8 cellular contexts compared by ENCODE assay signal in the genomic region with DNA sequence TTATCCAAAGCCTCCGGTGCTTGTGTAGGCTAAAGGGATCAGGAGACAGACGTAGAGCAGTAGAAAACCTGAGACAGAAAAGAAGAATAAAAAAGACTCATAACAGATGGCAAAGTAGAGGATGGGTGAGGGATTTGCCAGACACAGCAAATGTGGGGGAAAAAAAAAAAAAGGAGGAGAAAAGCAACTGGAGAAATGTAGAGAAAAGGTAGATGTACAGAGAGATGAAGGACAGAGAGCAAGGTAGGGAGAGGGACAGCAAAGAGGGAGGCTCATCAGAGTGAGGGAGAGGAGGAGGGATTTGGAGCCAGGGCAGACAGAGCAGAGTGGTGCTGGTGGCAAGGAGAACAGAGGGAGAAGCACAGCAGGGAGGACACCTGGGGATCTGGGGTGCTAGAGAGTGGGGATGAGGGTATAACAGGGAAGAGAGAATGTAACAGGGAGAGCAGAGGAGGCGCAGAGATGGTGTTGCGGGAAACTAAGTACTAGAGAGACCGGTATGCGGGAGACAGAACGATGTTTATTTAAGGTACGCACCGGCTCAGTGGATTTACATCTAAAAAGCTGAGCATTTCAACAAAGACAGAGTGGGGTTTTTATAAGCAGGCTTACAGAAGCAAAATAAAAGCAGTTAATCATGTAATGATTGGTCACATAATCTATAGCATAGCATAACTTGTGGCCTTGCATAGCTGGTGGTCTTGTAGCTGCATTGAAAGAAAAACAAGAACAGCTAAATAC. TPM values are rescaled to one million over a fixed set of nuclear protein-coding genes. Genes with fewer than 3 reads are reported as not detected.
DNase-seq lines count a peak whose midpoint lies in the region; ATAC-seq, FAIRE-seq and TF ChIP-seq lines count a peak whose summit lies in the region.
"Not testable (repeated sequence)": the region's sequence is repeated elsewhere in the genome, so short reads cannot be mapped to it uniquely, and the experiment has no call there.

No MANE protein-coding gene starts in this region.

- H3K36me3 Mint-ChIP-seq in CD8-positive, alpha-beta memory T cell = peaks cover 17 to 39% (median 29%) of the 10 kb centered on the region in 3 donors
- H3K36me3 Mint-ChIP-seq in T-helper 2 cell treated with Interferon-gamma antibody and Interleukin-4, amounts not matched to agents 5 μg/mL and 100 μg/mL, for 36 hours (ENCODE audit: low read depth) = peaks cover 35% of the 10 kb centered on the region

- intact Hi-C loops in esophagus squamous epithelium (cut with DNase I); HepG2 (cut with micrococcal nuclease; ENCODE audit: unreplicated experiment); testis (cut with DNase I; ENCODE audit: low total_unique reads): not testable (repeated sequence)

- peaks cover 34 to 43% (median 34%) of the 10 kb centered on the region in 3 donors for H3K4me1 Mint-ChIP-seq in CD8-positive, alpha-beta memory T cell
- peaks cover 18% of the 10 kb centered on the region for H3K4me1 Mint-ChIP-seq in T-helper 2 cell treated with Interferon-gamma antibody and Interleukin-4, amounts not matched to agents 5 μg/mL and 100 μg/mL, for 36 hours (ENCODE audit: low read depth)

- H3K4me1 ChIP-seq in CD8-positive, alpha-beta memory T cell (ENCODE audit: insufficient read depth, low read length) = peaks cover 11% of the 10 kb centered on the region
- peaks cover 3 to 30% (median 5%) of the 10 kb centered on the region in 3 donors for H3K4me1 ChIP-seq in esophagus squamous epithelium
- peaks cover 18% of the 10 kb centered on the region for H3K4me1 ChIP-seq in HepG2 (ENCODE audit: insufficient read depth, low read length)
- H3K4me1 ChIP-seq in osteoblast (ENCODE audit: insufficient read depth, low read length) = peaks cover 12% of the 10 kb centered on the region
- not testable (repeated sequence) for H3K4me1 ChIP-seq in testis

- not testable (repeated sequence) for H3K79me2 ChIP-seq in HepG2 (ENCODE audit: insufficient read depth, low read length)
- peaks cover 19% of the 10 kb centered on the region for H3K79me2 ChIP-seq in osteoblast (ENCODE audit: insufficient read depth, low read length)

- H3K4me3 ChIP-seq in CD8-positive, alpha-beta memory T cell (ENCODE audit: low read length) = peak overlapping the region; percentile 94
- peak overlapping the region; percentile 92 for H3K4me3 ChIP-seq in astrocyte of the spinal cord (ENCODE audit: low read depth, low read length)
- peak overlapping the region; percentile 66 to 76 (median 73) for H3K4me3 ChIP-seq in esophagus squamous epithelium
- H3K4me3 ChIP-seq in HepG2 (replicated peaks in 1 of 3; ENCODE audit: insufficient read depth in 1 of 3, low read depth in 2 of 3, low read length in 3 of 3) = peak overlapping the region; percentile 79 to 85 (median 81)
- peak overlapping the region; percentile 92 for H3K4me3 ChIP-seq in osteoblast (ENCODE audit: insufficient read depth, low read length)
- peak overlapping the region; percentile 76 to 85 for H3K4me3 ChIP-seq in testis

- TF ChIP-seq RAD21 in HepG2 (CRISPR knock-in tag; IDR thresholded peaks at IDR 0.05) = not testable (repeated sequence)

- ATAC-seq in HepG2 = peak; percentile 42

- BruUV-seq in HepG2 (replicated peaks; lab: Mats Ljungman, UMichigan) = not testable (repeated sequence)

- TF ChIP-seq EP300 in HepG2 (IDR thresholded peaks at IDR 0.05; ENCODE audit: low read depth in 2 of 2, low read length in 2 of 2); HepG2 (CRISPR knock-in tag; IDR thresholded peaks at IDR 0.05; ENCODE audit: borderline replicate concordance): not testable (repeated sequence)

- H4K20me1 ChIP-seq in HepG2 (ENCODE audit: insufficient read depth, low read length); osteoblast (ENCODE audit: insufficient read depth, low read length): not testable (repeated sequence)

- in situ Hi-C loops in astrocyte of the spinal cord (cut with HindIII; ENCODE audit: low sequenced_read_pairs); HepG2 (cut with HindIII; ENCODE audit: extremely low pct_ligation_motif_present, low pct_unique_long_range_greater_than_20kb): not testable (repeated sequence)

- not testable (repeated sequence) for FAIRE-seq in HepG2 (lab: Jason Lieb, UNC)

- POLR2A ChIA-PET in CD8-positive, alpha-beta memory T cell (lab: Charles Lee) = interaction anchor here (0.6 to 0.8 kb wide), 2 partner anchors 124 to 159 kb away, joined by 3 to 4 read pairs; no protein-coding TSS in a partner anchor
- POLR2A ChIA-PET in HepG2 (lab: Yijun Ruan, JAX) = not testable (repeated sequence)

- 18 to 25% methylated on average over 8 of the region's 9 CpGs for WGBS in esophagus squamous epithelium, 2 donors
- WGBS in HepG2 (ENCODE audit: low lambda C conversion rate) = 6% methylated on average over 9 of the region's 9 CpGs
- 5 to 6% methylated on average over 9 of the region's 9 CpGs for WGBS in testis, 2 donors

- H3K27me3 ChIP-seq in CD8-positive, alpha-beta memory T cell (ENCODE audit: insufficient read depth, low read length, poor library complexity, severe bottlenecking); esophagus squamous epithelium; HepG2 (ENCODE audit: control insufficient read depth in 1 of 2, insufficient read depth in 2 of 2, low read length in 2 of 2); osteoblast (ENCODE audit: insufficient read depth, low read length); testis: not testable (repeated sequence)

- H3K4me2 ChIP-seq in HepG2 (ENCODE audit: low read depth, low read length) = peak overlapping the region; percentile 73
- peak overlapping the region; percentile 97 for H3K4me2 ChIP-seq in osteoblast (ENCODE audit: insufficient read depth, low read length)

- H3K9me3 ChIP-seq in CD8-positive, alpha-beta memory T cell (ENCODE audit: low read length); HepG2 (ENCODE audit: low read length); osteoblast (ENCODE audit: low read depth, low read length); testis: not testable (repeated sequence)
- H3K9me3 ChIP-seq in KOPT-K1 (ENCODE audit: insufficient read depth, low read length, poor library complexity, severe bottlenecking) = peaks cover 19% of the 10 kb centered on the region
- peaks cover 0 to 30% (median 0%) of the 10 kb centered on the region in 3 donors for H3K9me3 ChIP-seq in esophagus squamous epithelium

- not testable (repeated sequence) for TF ChIP-seq CTCF in astrocyte of the spinal cord (IDR thresholded peaks at IDR 0.05; ENCODE audit: low read depth, low read length); esophagus squamous epithelium (IDR thresholded peaks at IDR 0.05); HepG2 (CRISPR knock-in tag; IDR thresholded peaks at IDR 0.05); osteoblast (IDR thresholded peaks at IDR 0.05; ENCODE audit: extremely low read depth, low read depth, low read length); testis (IDR thresholded peaks at IDR 0.05)

- not testable (repeated sequence) for DNase-seq in CD8-positive, alpha-beta memory T cell; T-helper 2 cell treated with Interferon-gamma antibody and Interleukin-4, amounts not matched to agents 5 μg/mL and 100 μg/mL, for 36 hours (ENCODE audit: low spot score); astrocyte of the spinal cord (ENCODE audit: low read depth, low spot score); esophagus squamous epithelium (lab: John Stamatoyannopoulos, UW); HepG2 (ENCODE audit: low spot score); osteoblast (ENCODE audit: insufficient read length, low spot score, missing footprints); testis

- peak overlapping the region; percentile 78 for H3K27ac ChIP-seq in CD8-positive, alpha-beta memory T cell (ENCODE audit: low read depth, low read length)
- H3K27ac ChIP-seq in KOPT-K1 (ENCODE audit: low read depth, low read length, poor library complexity, severe bottlenecking) (peak overlapping the region; percentile 77), esophagus squamous epithelium (peak overlapping the region; percentile 87 to 92 (median 90)), osteoblast (ENCODE audit: low read depth, low read length) (peak overlapping the region; percentile 66), testis (peak overlapping the region; percentile 63 to 84)
- not testable (repeated sequence) for H3K27ac ChIP-seq in HepG2 (ENCODE audit: extremely low read length, insufficient read depth, low read length)

- H3K27ac Mint-ChIP-seq in CD8-positive, alpha-beta memory T cell = peak overlapping the region; percentile 90 to 95 (median 92)
- H3K27ac Mint-ChIP-seq in T-helper 2 cell treated with Interferon-gamma antibody and Interleukin-4, amounts not matched to agents 5 μg/mL and 100 μg/mL, for 36 hours = peak overlapping the region; percentile 92

- peaks cover 11% of the 10 kb centered on the region for H3K36me3 ChIP-seq in CD8-positive, alpha-beta memory T cell (ENCODE audit: insufficient read depth, low read length)
- H3K36me3 ChIP-seq in KOPT-K1 (ENCODE audit: insufficient read depth, low read length) = peaks cover 27% of the 10 kb centered on the region
- H3K36me3 ChIP-seq in esophagus squamous epithelium = peaks cover 0 to 34% (median 13%) of the 10 kb centered on the region in 3 donors
- H3K36me3 ChIP-seq in HepG2 (replicated peaks in 1 of 2; ENCODE audit: control insufficient read depth in 1 of 2, insufficient read depth in 2 of 2, low read length in 2 of 2) = peaks cover 3 to 18% of the 10 kb centered on the region in 2 experiments; a peak in 4 of 5 replicates
- H3K36me3 ChIP-seq in osteoblast (ENCODE audit: insufficient read depth, low read length) = peaks cover 15% of the 10 kb centered on the region
- H3K36me3 ChIP-seq in testis (ENCODE audit: low read depth, missing control alignments) = not testable (repeated sequence)

- not testable (repeated sequence) for H3K27me3 Mint-ChIP-seq in CD8-positive, alpha-beta memory T cell; T-helper 2 cell treated with Interferon-gamma antibody and Interleukin-4, amounts not matched to agents 5 μg/mL and 100 μg/mL, for 36 hours (ENCODE audit: low read depth)

- H3K9me3 Mint-ChIP-seq in CD8-positive, alpha-beta memory T cell = peaks cover 0 to 15% (median 10%) of the 10 kb centered on the region in 5 donors
- H3K9me3 Mint-ChIP-seq in T-helper 2 cell treated with Interferon-gamma antibody and Interleukin-4, amounts not matched to agents 5 μg/mL and 100 μg/mL, for 36 hours = peaks cover 38% of the 10 kb centered on the region

- CTCF ChIA-PET in CD8-positive, alpha-beta memory T cell (lab: Charles Lee) = interaction anchor here (1.3 to 1.4 kb wide), 2 partner anchors 34 to 200 kb away, joined by 3 to 4 read pairs; no protein-coding TSS in a partner anchor
- CTCF ChIA-PET in HepG2 (lab: Yijun Ruan, JAX; ENCODE audit: low intra/inter-chr PET ratio, low total read pairs) = not testable (repeated sequence)

- H3K4me3 Mint-ChIP-seq in CD8-positive, alpha-beta memory T cell = peak overlapping the region; percentile 95 to 100 (median 98)
- peak overlapping the region; percentile 92 for H3K4me3 Mint-ChIP-seq in T-helper 2 cell treated with Interferon-gamma antibody and Interleukin-4, amounts not matched to agents 5 μg/mL and 100 μg/mL, for 36 hours

- H3K9ac ChIP-seq in HepG2 (ENCODE audit: insufficient read depth, low read depth, low read length) = peak overlapping the region; percentile 72

- not testable (repeated sequence) for TF ChIP-seq POLR2A in esophagus squamous epithelium (IDR thresholded peaks at IDR 0.05); HepG2 (IDR thresholded peaks at IDR 0.05; ENCODE audit: insufficient read depth in 1 of 2, low read depth in 2 of 2, low read length in 2 of 2); testis (IDR thresholded peaks at IDR 0.05)

- H2AFZ ChIP-seq in HepG2 (ENCODE audit: low read length) = not testable (repeated sequence)
- peak overlapping the region; percentile 96 for H2AFZ ChIP-seq in osteoblast (ENCODE audit: low read length)

RNA-seq across cellular contexts. Expression of a gene that starts 1.1 kb away (rescaled TPM):
- 10 to 100 TPM; 10.1 to 10.5 TPM for total RNA-seq in CD8-positive, alpha-beta memory T cell
- 10.0 TPM for polyA plus RNA-seq in CD8-positive, alpha-beta memory T cell
- total RNA-seq in esophagus squamous epithelium (1 to 10 TPM; 3.3 to 9.0 (median 6.0) TPM), HepG2 (2016; rRNA removed; fragmentation: Illumina TruSeq; extraction: Trizol) (14.5 and 21.9 TPM in 2 replicates), osteoblast (15.6 TPM in 2 replicates), testis (10 to 100 TPM; 21.9 to 22.4 TPM)
- total RNA-seq in HepG2 (2016; cell fraction: cytosol; rRNA removed; fragmentation: Illumina TruSeq; extraction: Trizol; ENCODE audit: low read depth) = 1.3 and 1.5 TPM in 2 replicates
- 13.9 and 17.8 TPM in 2 replicates for total RNA-seq in HepG2 (2016; cell fraction: insoluble cytoplasmic fraction; rRNA removed; fragmentation: Illumina TruSeq; extraction: Trizol)
- 5.3 and 6.0 TPM in 2 replicates for total RNA-seq in HepG2 (2016; cell fraction: membrane; rRNA removed; fragmentation: Illumina TruSeq; extraction: Trizol)
- total RNA-seq in HepG2 (2016; cell fraction: nucleus; rRNA removed; fragmentation: Illumina TruSeq; extraction: Trizol) = 14.6 and 16.6 TPM in 2 replicates
- polyA plus RNA-seq in HepG2 (2011; rRNA removed) (5.0 and 6.1 TPM in 2 replicates), testis (ENCODE audit: insufficient read depth, low read depth, low replicate concordance) (6.5 TPM)
- polyA plus RNA-seq in HepG2 (2011; cell fraction: cytosol; rRNA removed) = 1.9 and 2.4 TPM in 2 replicates
- polyA plus RNA-seq in HepG2 (2011; cell fraction: nucleus; rRNA removed) = 14.9 and 16.5 TPM in 2 replicates
- 4.5 and 4.9 TPM in 2 replicates for polyA plus RNA-seq in HepG2 (2012)
- polyA plus RNA-seq in HepG2 (2016; cell fraction: cytosol; fragmentation: Illumina TruSeq; extraction: Trizol; ENCODE audit: low read depth) = 0.31 and 0.52 TPM in 2 replicates
- polyA plus RNA-seq in HepG2 (2016; cell fraction: insoluble cytoplasmic fraction; fragmentation: Illumina TruSeq; extraction: Trizol; ENCODE audit: low read depth) = 5.1 and 5.8 TPM in 2 replicates
- polyA plus RNA-seq in HepG2 (2016; cell fraction: membrane; fragmentation: Illumina TruSeq; extraction: Trizol; ENCODE audit: low read depth) = 1.0 TPM in 2 replicates
- 9.1 and 9.4 TPM in 2 replicates for polyA plus RNA-seq in HepG2 (2016; cell fraction: nucleus; fragmentation: Illumina TruSeq; extraction: Trizol; ENCODE audit: insufficient read depth, low read depth)
- polyA minus RNA-seq in HepG2 (2011; rRNA and poly(A)+ RNA removed; ENCODE audit: low replicate concordance) = 7.5 and 7.6 TPM in 2 replicates
- 4.0 and 4.8 TPM in 2 replicates for polyA minus RNA-seq in HepG2 (2011; cell fraction: cytosol; rRNA and poly(A)+ RNA removed)
- polyA minus RNA-seq in HepG2 (2011; cell fraction: nucleus; rRNA and poly(A)+ RNA removed) = 31.7 and 43.5 TPM in 2 replicates

RNA-seq across cellular contexts. Expression of a gene that starts 30.5 kb away (rescaled TPM):
- total RNA-seq in CD8-positive, alpha-beta memory T cell = 10 to 100 TPM; 17.8 to 18.7 TPM
- 9.9 TPM for polyA plus RNA-seq in CD8-positive, alpha-beta memory T cell
- total RNA-seq in esophagus squamous epithelium (10 to 100 TPM in 1 of 4 donors, 1 to 10 TPM in 3; 2.3 to 17.4 (median 6.2) TPM), HepG2 (2016; rRNA removed; fragmentation: Illumina TruSeq; extraction: Trizol) (8.7 and 9.9 TPM in 2 replicates), osteoblast (6.8 and 8.0 TPM in 2 replicates), testis (10 to 100 TPM; 18.8 to 27.3 TPM)
- total RNA-seq in HepG2 (2016; cell fraction: cytosol; rRNA removed; fragmentation: Illumina TruSeq; extraction: Trizol; ENCODE audit: low read depth) = 2.1 and 3.8 TPM in 2 replicates
- total RNA-seq in HepG2 (2016; cell fraction: insoluble cytoplasmic fraction; rRNA removed; fragmentation: Illumina TruSeq; extraction: Trizol) = 8.7 and 9.3 TPM in 2 replicates
- 7.5 and 9.9 TPM in 2 replicates for total RNA-seq in HepG2 (2016; cell fraction: membrane; rRNA removed; fragmentation: Illumina TruSeq; extraction: Trizol)
- total RNA-seq in HepG2 (2016; cell fraction: nucleus; rRNA removed; fragmentation: Illumina TruSeq; extraction: Trizol) = 8.5 and 10.7 TPM in 2 replicates
- polyA plus RNA-seq in HepG2 (2011; rRNA removed) (2.8 and 3.4 TPM in 2 replicates), testis (ENCODE audit: insufficient read depth, low read depth, low replicate concordance) (14.0 TPM)
- polyA plus RNA-seq in HepG2 (2011; cell fraction: cytosol; rRNA removed) = 0.72 and 0.95 TPM in 2 replicates
- 2.3 and 3.4 TPM in 2 replicates for polyA plus RNA-seq in HepG2 (2011; cell fraction: nucleus; rRNA removed)
- 2.1 and 3.1 TPM in 2 replicates for polyA plus RNA-seq in HepG2 (2012)
- 0.43 and 0.53 TPM in 2 replicates for polyA plus RNA-seq in HepG2 (2016; cell fraction: cytosol; fragmentation: Illumina TruSeq; extraction: Trizol; ENCODE audit: low read depth)
- 2.8 and 3.3 TPM in 2 replicates for polyA plus RNA-seq in HepG2 (2016; cell fraction: insoluble cytoplasmic fraction; fragmentation: Illumina TruSeq; extraction: Trizol; ENCODE audit: low read depth)
- 0.96 and 1.3 TPM in 2 replicates for polyA plus RNA-seq in HepG2 (2016; cell fraction: membrane; fragmentation: Illumina TruSeq; extraction: Trizol; ENCODE audit: low read depth)
- 6.7 and 8.5 TPM in 2 replicates for polyA plus RNA-seq in HepG2 (2016; cell fraction: nucleus; fragmentation: Illumina TruSeq; extraction: Trizol; ENCODE audit: insufficient read depth, low read depth)
- 1.5 and 3.8 TPM in 2 replicates for polyA minus RNA-seq in HepG2 (2011; rRNA and poly(A)+ RNA removed; ENCODE audit: low replicate concordance)
- polyA minus RNA-seq in HepG2 (2011; cell fraction: cytosol; rRNA and poly(A)+ RNA removed) = 2.3 and 2.6 TPM in 2 replicates
- 9.1 and 11.7 TPM in 2 replicates for polyA minus RNA-seq in HepG2 (2011; cell fraction: nucleus; rRNA and poly(A)+ RNA removed)

RNA-seq across cellular contexts. Expression of a gene that starts 35.8 kb away (rescaled TPM):
- total RNA-seq in CD8-positive, alpha-beta memory T cell = 10 to 100 TPM in 1 of 2 experiments, 1 to 10 TPM in 1; 8.9 to 10.6 TPM
- 10.6 TPM for polyA plus RNA-seq in CD8-positive, alpha-beta memory T cell
- total RNA-seq in esophagus squamous epithelium = 10 to 100 TPM in 1 of 4 donors, 1 to 10 TPM in 3; 3.2 to 11.8 (median 5.0) TPM
- 16.2 and 20.8 TPM in 2 replicates for total RNA-seq in HepG2 (2016; rRNA removed; fragmentation: Illumina TruSeq; extraction: Trizol)
- total RNA-seq in HepG2 (2016; cell fraction: cytosol; rRNA removed; fragmentation: Illumina TruSeq; extraction: Trizol; ENCODE audit: low read depth) = 4.3 and 5.4 TPM in 2 replicates
- total RNA-seq in HepG2 (2016; cell fraction: insoluble cytoplasmic fraction; rRNA removed; fragmentation: Illumina TruSeq; extraction: Trizol) = 15.5 and 20.2 TPM in 2 replicates
- 8.0 and 9.4 TPM in 2 replicates for total RNA-seq in HepG2 (2016; cell fraction: membrane; rRNA removed; fragmentation: Illumina TruSeq; extraction: Trizol)
- total RNA-seq in HepG2 (2016; cell fraction: nucleus; rRNA removed; fragmentation: Illumina TruSeq; extraction: Trizol) = 12.3 and 15.9 TPM in 2 replicates
- 11.6 and 12.0 TPM in 2 replicates for polyA plus RNA-seq in HepG2 (2011; rRNA removed)
- 7.6 and 10.7 TPM in 2 replicates for polyA plus RNA-seq in HepG2 (2011; cell fraction: cytosol; rRNA removed)
- 11.5 and 13.2 TPM in 2 replicates for polyA plus RNA-seq in HepG2 (2011; cell fraction: nucleus; rRNA removed)
- 11.2 and 15.1 TPM in 2 replicates for polyA plus RNA-seq in HepG2 (2012)
- polyA plus RNA-seq in HepG2 (2016; cell fraction: cytosol; fragmentation: Illumina TruSeq; extraction: Trizol; ENCODE audit: low read depth) = 3.3 and 3.7 TPM in 2 replicates
- polyA plus RNA-seq in HepG2 (2016; cell fraction: insoluble cytoplasmic fraction; fragmentation: Illumina TruSeq; extraction: Trizol; ENCODE audit: low read depth) = 12.8 and 13.8 TPM in 2 replicates
- polyA plus RNA-seq in HepG2 (2016; cell fraction: membrane; fragmentation: Illumina TruSeq; extraction: Trizol; ENCODE audit: low read depth) = 4.2 TPM in 2 replicates
- polyA plus RNA-seq in HepG2 (2016; cell fraction: nucleus; fragmentation: Illumina TruSeq; extraction: Trizol; ENCODE audit: insufficient read depth, low read depth) = 29.0 and 29.2 TPM in 2 replicates
- 2.6 and 3.2 TPM in 2 replicates for polyA minus RNA-seq in HepG2 (2011; rRNA and poly(A)+ RNA removed; ENCODE audit: low replicate concordance)
- polyA minus RNA-seq in HepG2 (2011; cell fraction: cytosol; rRNA and poly(A)+ RNA removed) = 7.1 and 7.8 TPM in 2 replicates
- polyA minus RNA-seq in HepG2 (2011; cell fraction: nucleus; rRNA and poly(A)+ RNA removed) = 20.2 and 28.2 TPM in 2 replicates
- total RNA-seq in osteoblast = 13.0 and 16.5 TPM in 2 replicates
- 10 to 100 TPM; 11.2 to 15.9 TPM for total RNA-seq in testis
- polyA plus RNA-seq in testis (ENCODE audit: insufficient read depth, low read depth, low replicate concordance) = 6.4 TPM
